Comparison of ENCODE assay signal across 15 cellular contexts in the genomic region with DNA sequence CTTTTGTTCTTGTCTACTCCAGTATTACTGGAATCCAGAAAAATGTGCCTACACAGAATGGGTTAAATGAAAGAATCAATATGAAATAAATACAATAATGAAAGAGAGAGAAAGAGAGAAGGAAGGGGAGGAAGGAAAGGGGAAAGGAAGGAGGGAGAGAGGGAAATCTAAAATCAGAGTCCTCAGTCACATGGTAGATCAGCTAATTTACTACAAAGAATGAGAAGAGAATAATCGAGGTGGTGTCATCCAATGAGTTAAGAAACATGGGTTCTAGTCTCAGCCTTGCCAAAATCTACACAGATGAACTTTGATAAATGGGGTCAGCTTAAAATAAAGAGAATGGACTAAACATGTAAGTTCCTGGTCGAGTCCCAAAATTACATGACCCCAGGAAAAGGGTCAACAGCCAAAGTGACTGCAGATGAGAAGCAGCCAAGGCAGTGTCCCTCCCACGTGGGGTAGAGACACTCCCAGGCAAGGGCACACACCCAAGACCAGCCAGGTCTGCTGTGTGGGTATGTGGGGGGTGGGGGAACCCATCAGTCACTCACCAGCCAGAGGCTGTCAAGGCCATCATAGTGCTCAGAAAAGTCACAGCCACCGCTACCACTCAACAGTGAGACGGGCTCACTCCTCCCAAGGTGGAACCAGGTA.
DNase-seq lines count a peak whose midpoint lies in the region; ATAC-seq, FAIRE-seq and TF ChIP-seq lines count a peak whose summit lies in the region.
"Had no signal": no experiment of that assay in that cellular context is flagged by ENCODE, and none has a peak within 500 bp of the region (broad histone marks: within the 10 kb centered on the region; RNA-seq: fewer than 3 reads in every experiment).

No MANE protein-coding gene starts in this region.

- no peak overlapping the region for H3K9ac ChIP-seq in kidney (ENCODE audit: low read length in 2 of 2)

- H3K9me3 Mint-ChIP-seq in activated naive CD4-positive, alpha-beta T cell treated with anti-CD3 and anti-CD28 coated beads, Interleukin-2, amount 10 ng/mL, durations not matched to agents 7 days and 5 days: peaks cover 6% of the 10 kb centered on the region
- no peaks in the 10 kb centered on the region for H3K9me3 Mint-ChIP-seq in activated naive CD4-positive, alpha-beta T cell treated with anti-CD3 and anti-CD28 coated beads, Interleukin-2, amount 50 U/mL, for 72 hours
- no peaks in the 10 kb centered on the region for H3K9me3 Mint-ChIP-seq in stimulated activated memory B cell treated with anti-CD40 and anti-IgM and Interleukin-4, amounts not matched to agents 10 μg/mL and 1 μg/mL and 100 μg/mL, for 72 hours
- H3K9me3 Mint-ChIP-seq: type B pancreatic cell had no signal

- H3K27ac ChIP-seq in kidney (ENCODE audit: low read depth in 2 of 2, low read length in 2 of 2): no peak overlapping the region
- H3K27ac ChIP-seq: HL-60, prostate gland had no signal

- intact Hi-C loops in kidney (cut with DNase I): no loop called here

- peaks cover 13 to 18% of the 10 kb centered on the region in 2 donors for H3K4me1 ChIP-seq in kidney (ENCODE audit: control insufficient read depth in 1 of 2, insufficient read depth in 1 of 2, low read depth in 1 of 2, low read length in 2 of 2)

- peak overlapping the region; percentile 77 for H3K27ac Mint-ChIP-seq in activated naive CD4-positive, alpha-beta T cell treated with anti-CD3 and anti-CD28 coated beads, Interleukin-2, amount 10 ng/mL, durations not matched to agents 7 days and 5 days
- H3K27ac Mint-ChIP-seq in activated naive CD4-positive, alpha-beta T cell treated with anti-CD3 and anti-CD28 coated beads, Interleukin-2, amount 50 U/mL, for 72 hours: peak overlapping the region; percentile 77 to 86
- peak overlapping the region; percentile 86 for H3K27ac Mint-ChIP-seq in stimulated activated memory B cell treated with anti-CD40 and anti-IgM and Interleukin-4, amounts not matched to agents 10 μg/mL and 1 μg/mL and 100 μg/mL, for 72 hours

- H3K4me1 Mint-ChIP-seq in activated naive CD4-positive, alpha-beta T cell treated with anti-CD3 and anti-CD28 coated beads, Interleukin-2, amount 10 ng/mL, durations not matched to agents 7 days and 5 days: peaks cover 55% of the 10 kb centered on the region
- peaks cover 38% of the 10 kb centered on the region for H3K4me1 Mint-ChIP-seq in stimulated activated memory B cell treated with anti-CD40 and anti-IgM and Interleukin-4, amounts not matched to agents 10 μg/mL and 1 μg/mL and 100 μg/mL, for 72 hours

- no peaks in the 10 kb centered on the region for H3K9me3 ChIP-seq in kidney (ENCODE audit: control insufficient read depth in 1 of 2, low read length in 2 of 2)
- H3K9me3 ChIP-seq: mucosa of descending colon, prostate gland had no signal

- CTCF ChIA-PET in activated naive CD4-positive, alpha-beta T cell treated with anti-CD3 and anti-CD28 coated beads, Interleukin-2, amount 10 ng/mL, durations not matched to agents 7 days and 5 days (lab: Charles Lee): interaction anchor here (1.2 kb wide), 1 partner anchor 23 kb away, joined by 3 read pairs; no protein-coding TSS in a partner anchor

- no peak overlapping the region for H3K4me3 Mint-ChIP-seq in activated naive CD4-positive, alpha-beta T cell treated with anti-CD3 and anti-CD28 coated beads, Interleukin-2, amount 10 ng/mL, durations not matched to agents 7 days and 5 days
- H3K4me3 Mint-ChIP-seq in stimulated activated memory B cell treated with anti-CD40 and anti-IgM and Interleukin-4, amounts not matched to agents 10 μg/mL and 1 μg/mL and 100 μg/mL, for 72 hours: no peak overlapping the region

- no peak for DNase-seq in activated naive CD4-positive, alpha-beta T cell treated with anti-CD3 and anti-CD28 coated beads, Interleukin-2, amount 10 ng/mL, durations not matched to agents 7 days and 5 days
- no peak for DNase-seq in activated naive CD4-positive, alpha-beta T cell (lab: John Stamatoyannopoulos, UW)
- no peak for DNase-seq in activated naive CD4-positive, alpha-beta T cell treated with anti-CD3 and anti-CD28 coated beads, Interleukin-2, amount 50 U/mL, for 72 hours (ENCODE audit: low spot score in 2 of 2)
- DNase-seq in kidney (peak; percentile 37), hypothalamus (lab: John Stamatoyannopoulos, UW) (no peak)
- DNase-seq: DMS79, foreskin fibroblast, mucosa of descending colon had no signal

- no peak overlapping the region for H3K4me3 ChIP-seq in kidney (ENCODE audit: low read length in 2 of 2)
- H3K4me3 ChIP-seq: mucosa of descending colon, prostate gland had no signal

- TF ChIP-seq CTCF in kidney (IDR thresholded peaks at IDR 0.05; ENCODE audit: borderline replicate concordance, extremely low read depth, insufficient read depth): no peak

- H3K27me3 Mint-ChIP-seq in activated naive CD4-positive, alpha-beta T cell treated with anti-CD3 and anti-CD28 coated beads, Interleukin-2, amount 10 ng/mL, durations not matched to agents 7 days and 5 days: no peaks in the 10 kb centered on the region
- no peaks in the 10 kb centered on the region for H3K27me3 Mint-ChIP-seq in stimulated activated memory B cell treated with anti-CD40 and anti-IgM and Interleukin-4, amounts not matched to agents 10 μg/mL and 1 μg/mL and 100 μg/mL, for 72 hours
- H3K27me3 Mint-ChIP-seq: type B pancreatic cell had no signal

- no peak for FAIRE-seq in kidney (lab: Jason Lieb, UNC)

- peaks cover 21 to 24% of the 10 kb centered on the region in 2 donors for H3K36me3 ChIP-seq in kidney (ENCODE audit: control insufficient read depth in 1 of 2, insufficient read depth in 2 of 2, low read length in 2 of 2)

- no peak for ATAC-seq in activated naive CD4-positive, alpha-beta T cell treated with anti-CD3 and anti-CD28 coated beads, Interleukin-2, amount 50 U/mL, for 72 hours
- ATAC-seq in stimulated activated memory B cell treated with anti-CD40 and anti-IgM and Interleukin-4, amounts not matched to agents 10 μg/mL and 1 μg/mL and 100 μg/mL, for 72 hours: no peak
- ATAC-seq in HG03565 (IDR thresholded peaks at IDR 0.05; ENCODE audit: unreplicated experiment) (no peak), GM21515 (IDR thresholded peaks at IDR 0.05; ENCODE audit: unreplicated experiment) (no peak)
- ATAC-seq: HCT116, mucosa of descending colon had no signal

- peaks cover 59% of the 10 kb centered on the region for H3K36me3 Mint-ChIP-seq in activated naive CD4-positive, alpha-beta T cell treated with anti-CD3 and anti-CD28 coated beads, Interleukin-2, amount 10 ng/mL, durations not matched to agents 7 days and 5 days
- peaks cover 29 to 40% of the 10 kb centered on the region in 2 donors for H3K36me3 Mint-ChIP-seq in activated naive CD4-positive, alpha-beta T cell treated with anti-CD3 and anti-CD28 coated beads, Interleukin-2, amount 50 U/mL, for 72 hours
- H3K36me3 Mint-ChIP-seq in stimulated activated memory B cell treated with anti-CD40 and anti-IgM and Interleukin-4, amounts not matched to agents 10 μg/mL and 1 μg/mL and 100 μg/mL, for 72 hours: peaks cover 63% of the 10 kb centered on the region
